In the genomic region with DNA sequence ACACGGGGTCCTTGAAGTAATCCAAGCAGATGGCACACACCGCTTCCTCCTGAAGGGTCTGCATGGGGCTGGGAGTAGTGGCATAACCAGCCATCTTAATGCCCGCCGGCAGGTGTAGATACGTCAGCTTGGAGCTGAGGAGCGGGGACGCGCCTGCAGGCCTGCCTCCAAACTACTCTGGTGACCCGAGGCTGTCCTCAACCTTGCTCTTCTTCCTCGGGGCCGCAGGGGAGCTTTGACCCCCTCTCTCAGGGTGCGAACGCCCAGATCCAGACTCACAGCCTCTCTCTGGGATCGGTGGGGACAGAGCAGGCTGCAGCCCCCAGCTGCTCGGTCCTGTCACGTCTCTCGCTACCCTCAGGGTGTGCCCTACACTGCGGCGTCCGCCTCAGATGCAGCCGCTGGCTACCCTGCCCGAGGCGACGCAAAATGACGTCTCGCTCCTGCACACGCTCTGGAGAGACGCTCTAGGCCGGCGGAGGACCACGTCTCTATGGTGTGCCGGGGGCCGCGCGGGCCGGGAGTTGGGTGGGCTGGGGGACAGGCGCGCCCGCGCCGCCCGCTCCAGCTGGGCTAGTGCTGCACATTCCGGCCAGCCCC, we compare ENCODE assay signal across 8 cellular contexts. TPM values are rescaled to one million over a fixed set of nuclear protein-coding genes. Genes with fewer than 3 reads are reported as not detected.
DNase-seq lines count a peak whose midpoint lies in the region; ATAC-seq, FAIRE-seq and TF ChIP-seq lines count a peak whose summit lies in the region.

Gene TRIM52, minus strand, starts transcription at position 424 of the 600 bp plus-strand sequence. Its CDS starts 330 bp downstream, at position 94.

- H3K27ac ChIP-seq in A549 = peak within 1 kb of the TSS; percentile 98 to 99

- CTCF ChIA-PET in A549 (lab: Yijun Ruan, JAX) = interaction anchor here (0.8 to 1.9 kb wide), 2 partner anchors 9 to 10 kb away, joined by 3 to 5 read pairs; no protein-coding TSS in a partner anchor
- CTCF ChIA-PET in activated CD4-positive, alpha-beta T cell treated with anti-CD3 and anti-CD28 coated beads for 36 hours (lab: Charles Lee) = interaction anchor here (0.7 to 2.2 kb wide), 9 partner anchors 9 to 1711 kb away, joined by 3 to 10 read pairs (median 4); partner anchors contain the start of gene RACK1

- peak within 1 kb of the TSS; percentile 91 for H3K4me3 Mint-ChIP-seq in activated CD4-positive, alpha-beta T cell treated with anti-CD3 and anti-CD28 coated beads for 36 hours

- H3K4me3 ChIP-seq in A549 = peak within 1 kb of the TSS; percentile 94

- no peaks in the 10 kb centered on the region for H3K9me3 ChIP-seq in A549

- intact Hi-C loops in activated CD4-positive, alpha-beta T cell treated with anti-CD3 and anti-CD28 coated beads for 36 hours (cut with DNase I, micrococcal nuclease) = loop anchor here (1.0 to 2.0 kb wide), 10 partner anchors 15 to 969 kb away; partner anchors contain the start of genes TRIM41 (in 2 of the 2), MAPK9 (in 1 of the 2), MGAT1 (in 1 of the 2) and RACK1 (in 1 of the 2)

- no peak for TF ChIP-seq RAD21 in A549 (conservative IDR thresholded peaks at IDR 0.05 in 1 of 2, IDR thresholded peaks at IDR 0.05 in 1 of 2)

- H3K4me1 ChIP-seq in A549 = peaks cover 18% of the 10 kb centered on the region

- H3K27ac Mint-ChIP-seq in activated CD4-positive, alpha-beta T cell treated with anti-CD3 and anti-CD28 coated beads for 36 hours = peak within 1 kb of the TSS; percentile 95

- H3K4me2 ChIP-seq in A549 = peak within 1 kb of the TSS; percentile 98

- H3K4me1 Mint-ChIP-seq in activated CD4-positive, alpha-beta T cell treated with anti-CD3 and anti-CD28 coated beads for 36 hours = peaks cover 36% of the 10 kb centered on the region

- no peak for TF ChIP-seq CTCF in A549 (IDR thresholded peaks at IDR 0.05)

- H3K36me3 Mint-ChIP-seq in activated CD4-positive, alpha-beta T cell treated with anti-CD3 and anti-CD28 coated beads for 36 hours (ENCODE audit: low read depth) = peaks cover 30% of the 10 kb centered on the region

- no peaks in the 10 kb centered on the region for H3K27me3 Mint-ChIP-seq in activated CD4-positive, alpha-beta T cell treated with anti-CD3 and anti-CD28 coated beads for 36 hours

- under 1% methylated on average over 28 of the region's 43 CpGs for WGBS in A549 (ENCODE audit: missing lambda C conversion rate)

- ATAC-seq in A549 (peak; percentile 85 to 92), HG03460 (IDR thresholded peaks at IDR 0.05; ENCODE audit: unreplicated experiment) (peak; percentile 79)
- ATAC-seq in activated CD4-positive, alpha-beta T cell treated with anti-CD3 and anti-CD28 coated beads for 36 hours = peak; percentile 85

- no peaks in the 10 kb centered on the region for H3K9me3 Mint-ChIP-seq in activated CD4-positive, alpha-beta T cell treated with anti-CD3 and anti-CD28 coated beads for 36 hours (ENCODE audit: low read depth)

- DNase-seq in A549 (ENCODE audit: low read depth in 1 of 2, low spot score in 1 of 2) (peak; percentile 68 to 93), GM19240 (ENCODE audit: insufficient read length, low spot score) (peak; percentile 62), dermis microvascular lymphatic vessel endothelial cell (ENCODE audit: low read depth in 2 of 2) (peak; percentile 85 to 95), lung microvascular endothelial cell (ENCODE audit: low read depth in 2 of 2) (peak; percentile 93 to 95), Kasumi-1 (lab: John Stamatoyannopoulos, UW) (no peak)
- DNase-seq in activated CD4-positive, alpha-beta T cell treated with anti-CD3 and anti-CD28 coated beads for 36 hours = peak; percentile 95
- DNase-seq in stimulated activated CD8-positive, alpha-beta memory T cell treated with anti-CD3 and anti-CD28 coated beads, Interleukin-12 subunit alpha, Interleukin-12 subunit beta, amount 100 ng/mL, for 24 hours (ENCODE audit: extremely low read depth) = peak; percentile 78

- no peak for FAIRE-seq in A549 (lab: Jason Lieb, UNC)

- TF ChIP-seq EP300 in A549 (IDR thresholded peaks at IDR 0.05) = no peak

- POLR2A ChIA-PET in A549 (lab: Yijun Ruan, JAX) = interaction anchor here (0.9 to 3.2 kb wide), 5 partner anchors 9 to 38 kb away, joined by 3 to 21 read pairs (median 13); partner anchors contain the start of genes RACK1 and TRIM41
- POLR2A ChIA-PET in activated CD4-positive, alpha-beta T cell treated with anti-CD3 and anti-CD28 coated beads for 36 hours (lab: Charles Lee) = interaction anchor here (0.7 to 3.5 kb wide), 12 partner anchors 11 to 1523 kb away, joined by 3 to 23 read pairs (median 5); partner anchors contain the start of genes RACK1 and TRIM41

- peak; percentile 96 for TF ChIP-seq POLR2A in A549 (IDR thresholded peaks at IDR 0.05; ENCODE audit: low read length)

TF ChIP-seq in A549, 52 proteins besides CTCF, POLR2A, EP300 and RAD21 (continues in another document):
- TF ChIP-seq MAZ (IDR thresholded peaks at IDR 0.05; ENCODE audit: borderline replicate concordance, low read depth, low read length) (no peak), BHLHE40 (IDR thresholded peaks at IDR 0.05; ENCODE audit: low read depth, low read length) (no peak), FOSL2 (IDR thresholded peaks at IDR 0.05) (no peak), FOSL2 (CRISPR knock-in tag; IDR thresholded peaks at IDR 0.05) (0 out of 2 replicates have a peak, but pooled peaks have one; percentile 21), RCOR1 (IDR thresholded peaks at IDR 0.05; ENCODE audit: low read depth, low read length) (no peak), NFE2L2 (conservative IDR thresholded peaks at IDR 0.05; ENCODE audit: low read length) (no peak), PHF8 (IDR thresholded peaks at IDR 0.05; ENCODE audit: borderline replicate concordance, low read depth) (no peak), SMC3 (IDR thresholded peaks at IDR 0.05) (0 out of 3 replicates have a peak, but pooled peaks have one; percentile 2), HOXB5 (CRISPR knock-in tag; IDR thresholded peaks at IDR 0.05) (no peak), TFCP2L1 (CRISPR knock-in tag; IDR thresholded peaks at IDR 0.05) (no peak), JUN (IDR thresholded peaks at IDR 0.05) (peak; percentile 3 to 85; a peak in 2 of 5 replicates), ZC3H11A (IDR thresholded peaks at IDR 0.05) (no peak), KDM1A (IDR thresholded peaks at IDR 0.05; ENCODE audit: low read depth) (no peak), USF2 (IDR thresholded peaks at IDR 0.05) (no peak), MAX (IDR thresholded peaks at IDR 0.05) (peak; percentile 91), CEBPB (IDR thresholded peaks at IDR 0.05) (no peak), ZFP36 (IDR thresholded peaks at IDR 0.05; ENCODE audit: borderline replicate concordance, partially characterized antibody) (no peak), RFX5 (IDR thresholded peaks at IDR 0.05) (no peak), HOXB13 (CRISPR knock-in tag; IDR thresholded peaks at IDR 0.05; ENCODE audit: low read depth) (no peak), HDAC2 (IDR thresholded peaks at IDR 0.05) (peak; percentile 42; the same call in 1 of the 2 replicates), KDM5A (IDR thresholded peaks at IDR 0.05) (peak; percentile 63; the same call in 1 of the 2 replicates)
- TF ChIP-seq, protein P1, sequence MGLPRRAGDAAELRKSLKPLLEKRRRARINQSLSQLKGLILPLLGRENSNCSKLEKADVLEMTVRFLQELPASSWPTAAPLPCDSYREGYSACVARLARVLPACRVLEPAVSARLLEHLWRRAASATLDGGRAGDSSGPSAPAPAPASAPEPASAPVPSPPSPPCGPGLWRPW (IDR thresholded peaks at IDR 0.05) = no peak

RNA-seq across cellular contexts. Expression of gene TRIM52, which starts in this region (rescaled TPM):
- polyA plus RNA-seq in A549 (2011; rRNA removed) (10.9 and 11.1 TPM in 2 replicates), A549 (2017; fragmentation: RNase III; extraction: RNeasy Plus Mini Kit Qiagen cat#74134 plus additional on column Dnase treatment) (10.9 to 13.1 TPM (median 12.1 TPM) in 3 replicates)
- polyA plus RNA-seq in A549 (2012; cell fraction: cytosol; rRNA removed) = 4.7 and 5.8 TPM in 2 replicates
- 7.5 and 7.7 TPM in 2 replicates for polyA plus RNA-seq in A549 (2012; cell fraction: nucleus; rRNA removed)
- 7.5 and 8.8 TPM in 2 replicates for polyA minus RNA-seq in A549 (2011; rRNA and poly(A)+ RNA removed)
- 10 to 100 TPM; 10.4 to 13.1 TPM for total RNA-seq in activated CD4-positive, alpha-beta T cell treated with anti-CD3 and anti-CD28 coated beads for 36 hours
- total RNA-seq in dermis microvascular lymphatic vessel endothelial cell (3.3 and 5.8 TPM in 2 replicates), lung microvascular endothelial cell (2.8 and 7.3 TPM in 2 replicates)

Comparison
In these comparisons a context has a peak if more than half of its experiments do, and no peak if none do; other contexts are left out.
1. DNase-seq: peak in A549 (2 of 2), GM19240 (single experiment), activated CD4-positive, alpha-beta T cell treated with anti-CD3 and anti-CD28 coated beads for 36 hours (single experiment), dermis microvascular lymphatic vessel endothelial cell (2 of 2), lung microvascular endothelial cell (2 of 2) and stimulated activated CD8-positive, alpha-beta memory T cell treated with anti-CD3 and anti-CD28 coated beads, Interleukin-12 subunit alpha, Interleukin-12 subunit beta, amount 100 ng/mL, for 24 hours (single experiment); none in Kasumi-1 (0 of 2).
2. Peak in every context shown above with its lines, with median percentiles within 50 percentile points of each other: ATAC-seq.